In the genomic region with DNA sequence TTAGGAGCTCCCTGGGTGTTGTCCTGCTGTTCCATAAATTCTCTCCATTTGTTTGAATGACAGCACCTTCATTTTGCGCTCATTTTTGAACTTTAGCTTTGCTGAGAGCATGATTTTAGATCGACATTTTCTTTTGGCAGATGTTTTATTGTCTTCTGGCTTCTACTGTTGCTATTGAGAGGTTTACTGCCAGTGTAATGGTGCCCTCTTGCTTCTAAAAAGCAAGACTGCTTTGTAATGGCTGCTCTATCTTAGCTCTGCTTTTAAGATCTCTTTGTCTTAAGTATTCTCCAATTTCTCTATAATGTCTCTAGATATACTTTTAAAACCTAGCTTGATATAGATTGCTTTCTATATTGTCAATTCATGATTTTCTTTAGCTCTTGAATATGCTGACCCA, we compare ENCODE assay signal across 14 cellular contexts. TPM values are rescaled to one million over a fixed set of nuclear protein-coding genes. Genes with fewer than 3 reads are reported as not detected.
A peak's percentile ranks its signal among the peaks of the same experiment; 100 is the strongest.
DNase-seq lines count a peak whose midpoint lies in the region; ATAC-seq, FAIRE-seq and TF ChIP-seq lines count a peak whose summit lies in the region.
"Had no signal": no experiment of that assay in that cellular context is flagged by ENCODE, and none has a peak within 500 bp of the region (broad histone marks: within the 10 kb centered on the region; RNA-seq: fewer than 3 reads in every experiment).

No MANE protein-coding gene starts in this region.

- dilution Hi-C loops in keratinocyte (cut with MboI; ENCODE audit: extremely low pct_ligation_motif_present, low sequenced_read_pairs) = no loop called here

- no peaks in the 10 kb centered on the region for H3K9me1 ChIP-seq in keratinocyte (ENCODE audit: control insufficient read depth, extremely low read depth, insufficient read depth, low read length)

- no peak overlapping the region for H2AFZ ChIP-seq in keratinocyte (ENCODE audit: control insufficient read depth, low read length)

- no peak overlapping the region for H3K9ac ChIP-seq in keratinocyte (ENCODE audit: control insufficient read depth, extremely low read depth, insufficient read depth, low read length)

- DNase-seq in DMS153 (lab: John Stamatoyannopoulos, UW) (peak; percentile 9), DMS153 treated with DMSO at 0.1 percent for 48 hours (lab: John Stamatoyannopoulos, UW; ENCODE audit: unreplicated experiment) (no peak), M059J (ENCODE audit: low read depth) (peak; percentile 22), WERI-Rb-1 (no peak), keratinocyte (ENCODE audit: low read depth, low spot score) (no peak), NCI-H82 treated with DMSO at 0.1 percent for 48 hours (lab: John Stamatoyannopoulos, UW; ENCODE audit: unreplicated experiment) (no peak), ureter (ENCODE audit: low spot score) (no peak)
- DNase-seq: DMS 273 treated with DMSO at 0.1 percent for 48 hours, MV-4-11 had no signal

- H3K4me3 ChIP-seq in WERI-Rb-1 (ENCODE audit: low read depth, low read length) (no peak overlapping the region), keratinocyte (ENCODE audit: control insufficient read depth in 2 of 3, extremely low read depth in 1 of 3, insufficient read depth in 2 of 3, low read depth in 1 of 3, low read length in 3 of 3) (no peak overlapping the region)
- H3K4me3 ChIP-seq: prostate gland, SJSA1 had no signal

- H3K9me3 ChIP-seq in WERI-Rb-1 (ENCODE audit: severe bottlenecking) = no peaks in the 10 kb centered on the region
- no peaks in the 10 kb centered on the region for H3K9me3 ChIP-seq in keratinocyte (ENCODE audit: control insufficient read depth, low read depth, low read length)
- H3K9me3 ChIP-seq: prostate gland, SJSA1 had no signal

- no peak overlapping the region for H3K4me2 ChIP-seq in keratinocyte (ENCODE audit: control insufficient read depth, extremely low read depth, insufficient read depth, low read depth, low read length)

- peaks cover 13% of the 10 kb centered on the region for H3K4me1 ChIP-seq in keratinocyte (ENCODE audit: control insufficient read depth, extremely low read depth, insufficient read depth, low read length)
- H3K4me1 ChIP-seq: prostate gland, SJSA1 had no signal

- no peak overlapping the region for H3K27ac ChIP-seq in WERI-Rb-1
- no peak overlapping the region for H3K27ac ChIP-seq in keratinocyte (ENCODE audit: control insufficient read depth, insufficient read depth, low read length)
- H3K27ac ChIP-seq: prostate gland, SJSA1 had no signal

- no peak for ATAC-seq in GM19328 (IDR thresholded peaks at IDR 0.05; ENCODE audit: unreplicated experiment)
- ATAC-seq: WTC11 had no signal

- H3K79me2 ChIP-seq in keratinocyte (ENCODE audit: control insufficient read depth, insufficient read depth, low read length) = no peaks in the 10 kb centered on the region

- H4K20me1 ChIP-seq in keratinocyte (ENCODE audit: control insufficient read depth, extremely low read depth, insufficient read depth, low read length) = no peaks in the 10 kb centered on the region

- H3K27me3 ChIP-seq in WERI-Rb-1 (ENCODE audit: insufficient read depth, low read depth, severe bottlenecking) = no peaks in the 10 kb centered on the region
- H3K27me3 ChIP-seq in keratinocyte (ENCODE audit: control insufficient read depth, extremely low read depth, insufficient read depth, low read length) = no peaks in the 10 kb centered on the region
- H3K27me3 ChIP-seq: SJSA1 had no signal

- peak; percentile 5 for FAIRE-seq in keratinocyte (lab: Jason Lieb, UNC)

- TF ChIP-seq CTCF in WERI-Rb-1 (IDR thresholded peaks at IDR 0.05; ENCODE audit: low read depth, low read length) (peak; percentile 62), keratinocyte (optimal IDR thresholded peaks at IDR 0.05 in 1 of 3, IDR thresholded peaks at IDR 0.05 in 1 of 3, conservative IDR thresholded peaks at IDR 0.05 in 1 of 3; ENCODE audit: extremely low read depth in 1 of 3, insufficient read depth in 2 of 3, low read length in 3 of 3) (no peak)

- H3K36me3 ChIP-seq in WERI-Rb-1 (no peaks in the 10 kb centered on the region), keratinocyte (ENCODE audit: control insufficient read depth in 2 of 2, extremely low read depth in 1 of 2, insufficient read depth in 2 of 2, low read length in 2 of 2) (no peaks in the 10 kb centered on the region)
- H3K36me3 ChIP-seq: prostate gland had no signal

RNA-seq across cellular contexts. Expression of a gene that starts 27.8 kb away (rescaled TPM):
- total RNA-seq in M059J (2014; rRNA removed; shearing (Covaris generic)) = 8.2 and 11.7 TPM in 2 replicates
- 20.1 to 23.3 TPM (median 20.2 TPM) in 3 replicates for polyA plus RNA-seq in keratinocyte
- 3.7 TPM for polyA plus RNA-seq in keratinocyte (2011; ENCODE audit: low read depth)
- polyA plus RNA-seq in keratinocyte (2011; cell fraction: cytosol; rRNA removed) = 17.6 and 25.3 TPM in 2 replicates
- 23.2 and 24.9 TPM in 2 replicates for polyA plus RNA-seq in keratinocyte (2011; cell fraction: nucleus; rRNA removed)
- 5.7 and 11.2 TPM in 2 replicates for polyA plus RNA-seq in keratinocyte (2012; ENCODE audit: low replicate concordance)
- 4.5 to 17.6 TPM (median 12.3 TPM) in 3 replicates for polyA minus RNA-seq in keratinocyte
- polyA minus RNA-seq in keratinocyte (2011; cell fraction: cytosol; rRNA and poly(A)+ RNA removed) = 6.7 TPM
- polyA minus RNA-seq in keratinocyte (2011; cell fraction: nucleus; rRNA and poly(A)+ RNA removed) = 7.1 and 15.5 TPM in 2 replicates
- 28.2 TPM for total RNA-seq in ureter

RNA-seq across cellular contexts. Expression of a gene that starts 28.0 kb away (rescaled TPM):
- not detected in 2 replicates for total RNA-seq in M059J (2014; rRNA removed; shearing (Covaris generic))
- polyA plus RNA-seq in keratinocyte = 0.18 to 0.61 TPM (median 0.19 TPM) in 3 replicates
- 6.4 TPM for polyA plus RNA-seq in keratinocyte (2011; ENCODE audit: low read depth)
- polyA plus RNA-seq in keratinocyte (2011; cell fraction: cytosol; rRNA removed) = 0.10 TPM in 1 of 2 replicates, not detected in the other
- 0.33 TPM in 1 of 2 replicates, not detected in the other for polyA plus RNA-seq in keratinocyte (2011; cell fraction: nucleus; rRNA removed)
- 11.5 TPM in 1 of 2 replicates, not detected in the other for polyA plus RNA-seq in keratinocyte (2012; ENCODE audit: low replicate concordance)
- polyA minus RNA-seq in keratinocyte = 0.20 to 1.0 TPM (median 0.46 TPM) in 3 replicates
- not detected for polyA minus RNA-seq in keratinocyte (2011; cell fraction: cytosol; rRNA and poly(A)+ RNA removed)
- polyA minus RNA-seq in keratinocyte (2011; cell fraction: nucleus; rRNA and poly(A)+ RNA removed) = not detected in 2 replicates
- total RNA-seq in ureter = not detected
- total RNA-seq: A172, prostate gland, SJSA1, WTC11 had no signal

RNA-seq across cellular contexts. Expression of a gene that starts 41.9 kb away (rescaled TPM):
- total RNA-seq in M059J (2014; rRNA removed; shearing (Covaris generic)) = not detected in 2 replicates
- polyA plus RNA-seq in keratinocyte = 0.05 to 0.08 TPM (median 0.05 TPM) in 3 replicates
- not detected for polyA plus RNA-seq in keratinocyte (2011; ENCODE audit: low read depth)
- polyA plus RNA-seq in keratinocyte (2011; cell fraction: cytosol; rRNA removed) = 0.05 TPM in 1 of 2 replicates, not detected in the other
- 0.08 and 0.09 TPM in 2 replicates for polyA plus RNA-seq in keratinocyte (2011; cell fraction: nucleus; rRNA removed)
- polyA plus RNA-seq in keratinocyte (2012; ENCODE audit: low replicate concordance) = 0.17 and 0.27 TPM in 2 replicates
- polyA minus RNA-seq in keratinocyte = not detected in 3 replicates
- polyA minus RNA-seq in keratinocyte (2011; cell fraction: cytosol; rRNA and poly(A)+ RNA removed) = not detected
- polyA minus RNA-seq in keratinocyte (2011; cell fraction: nucleus; rRNA and poly(A)+ RNA removed) = not detected in 2 replicates
- total RNA-seq in ureter = 1.4 TPM
- total RNA-seq: A172, SJSA1 had no signal

RNA-seq across cellular contexts. Expression of a gene that starts 49.9 kb away (rescaled TPM):
- total RNA-seq in M059J (2014; rRNA removed; shearing (Covaris generic)) = 0.44 TPM in 1 of 2 replicates, not detected in the other
- 0.05 to 0.13 TPM (median 0.12 TPM) in 3 replicates for polyA plus RNA-seq in keratinocyte
- 0.77 TPM for polyA plus RNA-seq in keratinocyte (2011; ENCODE audit: low read depth)
- 0.07 and 0.16 TPM in 2 replicates for polyA plus RNA-seq in keratinocyte (2011; cell fraction: cytosol; rRNA removed)
- polyA plus RNA-seq in keratinocyte (2011; cell fraction: nucleus; rRNA removed) = 0.17 and 0.22 TPM in 2 replicates
- 2.3 TPM in 1 of 2 replicates, not detected in the other for polyA plus RNA-seq in keratinocyte (2012; ENCODE audit: low replicate concordance)
- 0.10 to 0.98 TPM (median 0.10 TPM) in 3 replicates for polyA minus RNA-seq in keratinocyte
- polyA minus RNA-seq in keratinocyte (2011; cell fraction: cytosol; rRNA and poly(A)+ RNA removed) = 0.96 TPM
- 0.54 TPM in 1 of 2 replicates, not detected in the other for polyA minus RNA-seq in keratinocyte (2011; cell fraction: nucleus; rRNA and poly(A)+ RNA removed)
- 14.5 TPM for total RNA-seq in ureter
- total RNA-seq: SJSA1 had no signal

Comparison
In these comparisons a context has a peak if more than half of its experiments do, and no peak if none do; other contexts are left out.
1. DNase-seq: peak in DMS153 (single experiment) and M059J (single experiment); none in DMS153 treated with DMSO at 0.1 percent for 48 hours (single experiment), WERI-Rb-1 (single experiment), keratinocyte (single experiment), NCI-H82 treated with DMSO at 0.1 percent for 48 hours (single experiment) and ureter (single experiment).